ENCODE assay signal across 32 cellular contexts in the genomic region with DNA sequence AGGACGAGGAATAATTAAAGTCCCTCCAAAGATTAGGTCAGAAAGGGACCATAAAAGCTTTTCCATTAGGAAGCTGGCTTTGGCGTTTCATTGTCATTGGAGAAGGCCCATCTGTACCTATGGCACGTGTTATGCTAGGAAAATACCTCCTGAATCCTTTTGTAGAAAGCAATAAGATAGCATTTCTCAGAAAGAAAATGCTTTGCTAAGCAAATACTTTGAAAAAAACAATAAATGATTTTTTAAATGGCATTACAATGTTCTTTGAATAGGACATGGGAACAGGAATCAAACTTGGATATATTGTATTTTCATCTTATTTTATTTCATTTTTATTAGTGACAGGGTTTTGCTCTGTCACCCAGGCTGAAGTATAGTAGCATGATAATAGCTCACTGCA.
"Had no signal": no experiment of that assay in that cellular context is flagged by ENCODE, and none has a peak within 500 bp of the region (broad histone marks: within the 10 kb centered on the region; RNA-seq: fewer than 3 reads in every experiment).

No MANE protein-coding gene starts in this region.

- H3K9me3 Mint-ChIP-seq: stimulated activated memory B cell treated with anti-CD40 and anti-IgM and Interleukin-4, amounts not matched to agents 10 μg/mL and 1 μg/mL and 100 μg/mL, for 72 hours; stimulated activated naive CD8-positive, alpha-beta T cell treated with anti-CD3 and anti-CD28 coated beads, Interleukin-15, amount 100 ng/mL, for 72 hours had no signal

- H3K36me3 Mint-ChIP-seq: naive thymus-derived CD8-positive, alpha-beta T cell; natural killer cell treated with Interleukin-12 subunit alpha and Interleukin-12 subunit beta and Interleukin-15 and Interleukin-18, amount 100 ng/mL, for 72 hours; stimulated activated memory B cell treated with anti-CD40 and anti-IgM and Interleukin-4, amounts not matched to agents 10 μg/mL and 1 μg/mL and 100 μg/mL, for 72 hours; type B pancreatic cell had no signal

- H3K27me3 ChIP-seq: ovary, spleen, suprapubic skin, testis, tibial artery, transverse colon, upper lobe of right lung, uterus had no signal

- H3K9me3 ChIP-seq: ovary, psoas muscle, spleen, suprapubic skin, testis, transverse colon, upper lobe of right lung, uterus had no signal

- H3K4me1 Mint-ChIP-seq: naive thymus-derived CD8-positive, alpha-beta T cell; nephron progenitor cell; stimulated activated memory B cell treated with anti-CD40 and anti-IgM and Interleukin-4, amounts not matched to agents 10 μg/mL and 1 μg/mL and 100 μg/mL, for 72 hours; stimulated activated naive CD8-positive, alpha-beta T cell treated with anti-CD3 and anti-CD28 coated beads, Interleukin-15, amount 100 ng/mL, for 72 hours had no signal

- H3K4me1 ChIP-seq: psoas muscle, spleen, suprapubic skin, testis, tibial artery, transverse colon, upper lobe of right lung, uterus had no signal

- H3K9ac ChIP-seq: parathyroid adenoma had no signal

- H3K27me3 Mint-ChIP-seq: natural killer cell treated with Interleukin-12 subunit alpha and Interleukin-12 subunit beta and Interleukin-15 and Interleukin-18, amount 100 ng/mL, for 72 hours; progenitor cell of endocrine pancreas; stimulated activated memory B cell treated with anti-CD40 and anti-IgM and Interleukin-4, amounts not matched to agents 10 μg/mL and 1 μg/mL and 100 μg/mL, for 72 hours; stimulated activated naive CD8-positive, alpha-beta T cell treated with anti-CD3 and anti-CD28 coated beads, Interleukin-15, amount 100 ng/mL, for 72 hours had no signal

- H3K4me3 Mint-ChIP-seq: naive thymus-derived CD8-positive, alpha-beta T cell; natural killer cell treated with Interleukin-12 subunit alpha and Interleukin-12 subunit beta and Interleukin-15 and Interleukin-18, amount 100 ng/mL, for 72 hours; nephron progenitor cell; neural crest cell; stimulated activated memory B cell treated with anti-CD40 and anti-IgM and Interleukin-4, amounts not matched to agents 10 μg/mL and 1 μg/mL and 100 μg/mL, for 72 hours; stimulated activated naive CD8-positive, alpha-beta T cell treated with anti-CD3 and anti-CD28 coated beads, Interleukin-15, amount 100 ng/mL, for 72 hours; type B pancreatic cell had no signal

- H3K4me3 ChIP-seq: ovary, psoas muscle, skin epidermis, smooth muscle cell, spleen, suprapubic skin, testis, tibial artery, transverse colon, upper lobe of right lung, uterus had no signal

- H3K27ac ChIP-seq: ovary, parathyroid adenoma, psoas muscle, skin epidermis, spleen, suprapubic skin, testis, tibial artery, transverse colon, upper lobe of right lung, uterus had no signal

- H3K27ac Mint-ChIP-seq: naive thymus-derived CD8-positive, alpha-beta T cell; natural killer cell treated with Interleukin-12 subunit alpha and Interleukin-12 subunit beta and Interleukin-15 and Interleukin-18, amount 100 ng/mL, for 72 hours; nephron progenitor cell; progenitor cell of endocrine pancreas; stimulated activated memory B cell treated with anti-CD40 and anti-IgM and Interleukin-4, amounts not matched to agents 10 μg/mL and 1 μg/mL and 100 μg/mL, for 72 hours; stimulated activated naive CD8-positive, alpha-beta T cell treated with anti-CD3 and anti-CD28 coated beads, Interleukin-15, amount 100 ng/mL, for 72 hours; type B pancreatic cell had no signal

- H3K79me2 ChIP-seq: parathyroid adenoma had no signal

- H3K36me3 ChIP-seq: ovary, spleen, suprapubic skin, tibial artery, transverse colon, upper lobe of right lung, uterus had no signal

- H2AFZ ChIP-seq: parathyroid adenoma had no signal

- ATAC-seq: naive thymus-derived CD8-positive, alpha-beta T cell; natural killer cell treated with Interleukin-12 subunit alpha and Interleukin-12 subunit beta and Interleukin-15 and Interleukin-18, amount 100 ng/mL, for 72 hours; psoas muscle; right cardiac atrium; sciatic nerve; stimulated activated memory B cell treated with anti-CD40 and anti-IgM and Interleukin-4, amounts not matched to agents 10 μg/mL and 1 μg/mL and 100 μg/mL, for 72 hours; stimulated activated naive CD8-positive, alpha-beta T cell treated with anti-CD3 and anti-CD28 coated beads, Interleukin-15, amount 100 ng/mL, for 72 hours; stimulated activated naive CD8-positive, alpha-beta T cell treated with anti-CD3 and anti-CD28 coated beads, Interleukin-15, Interleukin-2, amounts not matched to agents 100 U/mL and 50 U/mL, for 24 hours; upper lobe of right lung had no signal

- DNase-seq: naive thymus-derived CD8-positive, alpha-beta T cell; nephron progenitor cell; occipital lobe; ovary; posterior cingulate gyrus; psoas muscle; right cardiac atrium; spleen; stimulated activated CD4-positive, alpha-beta T cell treated with anti-CD3 and anti-CD28 coated beads, Interleukin-12 subunit alpha, Interleukin-12 subunit beta, amount 100 ng/mL, for 4 hours; stimulated activated CD4-positive, alpha-beta T cell treated with anti-CD3 and anti-CD28 coated beads, Interleukin-1b, Interleukin-23, amount 100 ng/mL, for 48 hours; stimulated activated CD4-positive, alpha-beta T cell treated with anti-CD3 and anti-CD28 coated beads, Interleukin-4, amount 100 ng/mL, for 1 hour; stimulated activated CD4-positive, alpha-beta T cell treated with anti-CD3 and anti-CD28 coated beads, Interleukin-4, amount 100 ng/mL, for 4 hours; stimulated activated CD8-positive, alpha-beta memory T cell treated with anti-CD3 and anti-CD28 coated beads, Interleukin-4, amount 100 ng/mL, for 48 hours; stimulated activated naive CD4-positive, alpha-beta T cell; stimulated activated naive CD8-positive, alpha-beta T cell treated with anti-CD3 and anti-CD28 coated beads, Interleukin-15, amount 100 ng/mL, for 72 hours; stimulated activated naive CD8-positive, alpha-beta T cell treated with anti-CD3 and anti-CD28 coated beads, Interleukin-15, Interleukin-2, amounts not matched to agents 100 U/mL and 50 U/mL, for 24 hours; substantia nigra; testis; tibial artery; transverse colon; upper lobe of right lung; uterus had no signal

- H3K4me2 ChIP-seq: smooth muscle cell had no signal
